In genomic region chr3:46576899-46577298, GRCh38 we compare ENCODE assay signal across 30 cellular contexts. TPM values are rescaled to one million over a fixed set of nuclear protein-coding genes. Genes with fewer than 3 reads are reported as not detected.
A peak's percentile ranks its signal among the peaks of the same experiment; 100 is the strongest.
DNase-seq lines count a peak whose midpoint lies in the region; ATAC-seq and TF ChIP-seq lines count a peak whose summit lies in the region.
"Had no signal": no experiment of that assay in that cellular context is flagged by ENCODE, and none has a peak within 500 bp of the region (broad histone marks: within the 10 kb centered on the region; RNA-seq: fewer than 3 reads in every experiment).

No MANE protein-coding gene starts in this region.

- no peak overlapping the region for H2AFZ ChIP-seq in GM23338

- peaks cover 65% of the 10 kb centered on the region for H3K4me1 Mint-ChIP-seq in GM23338
- peaks cover 42% of the 10 kb centered on the region for H3K4me1 Mint-ChIP-seq in endothelial cell (ENCODE audit: unreplicated experiment)

- H3K36me3 ChIP-seq in GM23338 (ENCODE audit: insufficient read depth): peaks cover 32% of the 10 kb centered on the region
- H3K36me3 ChIP-seq: BLaER1, Peyer's patch, sigmoid colon, stomach, uterus had no signal

- peak; percentile 30 for ATAC-seq in GM23338
- ATAC-seq in GM18868 (IDR thresholded peaks at IDR 0.05; ENCODE audit: unreplicated experiment): no peak
- ATAC-seq: activated CD8-positive, alpha-beta T cell treated with anti-CD3 and anti-CD28 coated beads for 36 hours had no signal

- peaks cover 42% of the 10 kb centered on the region for H3K4me1 ChIP-seq in GM23338 (ENCODE audit: insufficient read depth)
- H3K4me1 ChIP-seq: Peyer's patch, sigmoid colon, uterus had no signal

- H3K27ac Mint-ChIP-seq in GM23338 (peak overlapping the region; percentile 100), endothelial cell (ENCODE audit: unreplicated experiment) (peak overlapping the region; percentile 54)
- H3K27ac Mint-ChIP-seq: activated CD8-positive, alpha-beta T cell treated with anti-CD3 and anti-CD28 coated beads for 36 hours; activated T-cell treated with anti-CD3 and anti-CD28 coated beads, Interleukin-2, amount 50 U/mL, for 24 hours had no signal

- peak overlapping the region; percentile 98 for H3K4me2 ChIP-seq in GM23338
- H3K4me2 ChIP-seq: BLaER1 had no signal

- peaks cover 43% of the 10 kb centered on the region for H3K79me2 ChIP-seq in GM23338 (replicated peaks; ENCODE audit: insufficient read depth)

- H3K27me3 Mint-ChIP-seq in GM23338 (ENCODE audit: insufficient read depth, low read depth, poor library complexity): peaks cover 7% of the 10 kb centered on the region
- peaks cover 1% of the 10 kb centered on the region for H3K27me3 Mint-ChIP-seq in endothelial cell (ENCODE audit: unreplicated experiment)
- H3K27me3 Mint-ChIP-seq: activated T-cell treated with anti-CD3 and anti-CD28 coated beads, Interleukin-2, amount 50 U/mL, for 24 hours had no signal

- H3K9me3 Mint-ChIP-seq in GM23338: peaks cover 10% of the 10 kb centered on the region; the same call in 2 of the 3 replicates
- H3K9me3 Mint-ChIP-seq in endothelial cell (ENCODE audit: unreplicated experiment): no peaks in the 10 kb centered on the region
- H3K9me3 Mint-ChIP-seq: activated CD8-positive, alpha-beta T cell treated with anti-CD3 and anti-CD28 coated beads for 36 hours; activated T-cell treated with anti-CD3 and anti-CD28 coated beads, Interleukin-2, amount 50 U/mL, for 24 hours had no signal

- H3K4me3 Mint-ChIP-seq in GM23338: peak overlapping the region; percentile 92
- H3K4me3 Mint-ChIP-seq in endothelial cell (ENCODE audit: unreplicated experiment): peak overlapping the region; percentile 85
- H3K4me3 Mint-ChIP-seq: activated CD8-positive, alpha-beta T cell treated with anti-CD3 and anti-CD28 coated beads for 36 hours; activated T-cell treated with anti-CD3 and anti-CD28 coated beads, Interleukin-2, amount 50 U/mL, for 24 hours had no signal

- H3K9me2 ChIP-seq in GM23338 (ENCODE audit: insufficient read depth): no peaks in the 10 kb centered on the region

- DNase-seq in GM23338 (ENCODE audit: low spot score) (peak; percentile 97), endothelial cell (ENCODE audit: low spot score) (peak; percentile 59), left kidney (ENCODE audit: low read depth, low spot score) (peak; percentile 71), retinal pigment epithelial cell (ENCODE audit: low read depth) (no peak), Kasumi-1 (lab: John Stamatoyannopoulos, UW) (no peak), DMS 273 (lab: John Stamatoyannopoulos, UW; ENCODE audit: unreplicated experiment) (no peak), D341Med (ENCODE audit: low spot score) (no peak)
- DNase-seq: activated CD4-positive, CD25-positive, alpha-beta regulatory T cell; activated CD8-positive, alpha-beta T cell treated with anti-CD3 and anti-CD28 coated beads for 36 hours; activated naive CD4-positive, alpha-beta T cell treated with Interleukin-2 at 50 U/mL for 16 hours; activated T-cell treated with anti-CD3 and anti-CD28 coated beads, Interleukin-2, amount 50 U/mL, for 24 hours; anterior cingulate cortex; effector memory CD4-positive, alpha-beta T cell; GDM1; left cardiac atrium; NCI-H1092; NCI-H2081; NCI-H446 treated with DMSO at 0.1 percent for 48 hours; nucleus accumbens; Peyer's patch; sigmoid colon; stimulated activated CD4-positive, alpha-beta T cell treated with anti-CD3 and anti-CD28 coated beads, Interleukin-2, amount 100 ng/mL, for 24 hours; stomach; T-helper 9 cell; uterus had no signal

- H3K27ac ChIP-seq in GM23338 (ENCODE audit: low read depth): peak overlapping the region; percentile 99
- H3K27ac ChIP-seq: BLaER1, Peyer's patch, sigmoid colon, stomach, uterus had no signal

- TF ChIP-seq CTCF in GM23338 (conservative IDR thresholded peaks at IDR 0.05; ENCODE audit: low read depth in 2 of 2) (no peak), endothelial cell (IDR thresholded peaks at IDR 0.05; ENCODE audit: unreplicated experiment) (no peak), retinal pigment epithelial cell (conservative IDR thresholded peaks at IDR 0.05; ENCODE audit: low read depth, low read length) (no peak)

- H3K36me3 Mint-ChIP-seq in GM23338 (ENCODE audit: low read depth): peaks cover 42% of the 10 kb centered on the region
- no peaks in the 10 kb centered on the region for H3K36me3 Mint-ChIP-seq in endothelial cell (ENCODE audit: low read depth, unreplicated experiment)

- no peaks in the 10 kb centered on the region for H3K27me3 ChIP-seq in GM23338 (ENCODE audit: insufficient read depth)
- H3K27me3 ChIP-seq: BLaER1, Peyer's patch, uterus had no signal

- peaks cover 45% of the 10 kb centered on the region for H3F3A ChIP-seq in GM23338 (replicated peaks; ENCODE audit: low read depth)

- H3K4me3 ChIP-seq in GM23338 (peak overlapping the region; percentile 89), retinal pigment epithelial cell (ENCODE audit: low read length) (peak overlapping the region; percentile 15)
- H3K4me3 ChIP-seq: BLaER1, Peyer's patch, sigmoid colon, stomach had no signal

- peaks cover 16% of the 10 kb centered on the region; the same call in 1 of the 2 replicates for H4K20me1 ChIP-seq in GM23338 (replicated peaks; ENCODE audit: insufficient read depth)
- H4K20me1 ChIP-seq: BLaER1 had no signal

TF ChIP-seq in GM23338, 12 proteins besides CTCF, POLR2A, EP300 and RAD21:
- TF ChIP-seq ZNF331 (CRISPR knock-in tag; IDR thresholded peaks at IDR 0.05; ENCODE audit: low read depth) (no peak), NANOG (IDR thresholded peaks at IDR 0.05; ENCODE audit: borderline replicate concordance) (no peak), STAT1 (IDR thresholded peaks at IDR 0.05; ENCODE audit: unreplicated experiment) (no peak), POLR2AphosphoS5 (IDR thresholded peaks at IDR 0.05; ENCODE audit: low read depth) (0 out of 2 replicates have a peak, but pooled peaks have one; percentile 20), ZNF462 (CRISPR knock-in tag; IDR thresholded peaks at IDR 0.05) (no peak)

RNA-seq across cellular contexts. Expression of gene LRRC2, which starts 10.8 kb away (rescaled TPM):
- total RNA-seq in GM23338 (2014; rRNA removed; shearing (Covaris generic)): 5.5 and 7.1 TPM in 2 replicates
- polyA plus RNA-seq in GM23338 (2016; fragmentation: Nextera tagmentation; extraction: Ambion mirVana): 4.0 and 6.5 TPM in 2 replicates
- total RNA-seq in endothelial cell (ENCODE audit: unreplicated experiment): 0.23 TPM
- total RNA-seq: activated CD8-positive, alpha-beta T cell treated with anti-CD3 and anti-CD28 coated beads for 36 hours had no signal

RNA-seq across cellular contexts. Expression of gene FAM240A, which starts 35.4 kb away (rescaled TPM):
- total RNA-seq in GM23338 (2014; rRNA removed; shearing (Covaris generic)): not detected in 2 replicates
- 0.18 TPM in 1 of 2 replicates, not detected in the other for polyA plus RNA-seq in GM23338 (2016; fragmentation: Nextera tagmentation; extraction: Ambion mirVana)
- not detected for total RNA-seq in endothelial cell (ENCODE audit: unreplicated experiment)
- total RNA-seq: A673; activated CD8-positive, alpha-beta T cell treated with anti-CD3 and anti-CD28 coated beads for 36 hours; HT-29; left cardiac atrium; LHCN-M2; Peyer's patch; sigmoid colon; stomach; uterus had no signal
- polyA plus RNA-seq: sigmoid colon, stomach had no signal

Comparison
In these comparisons a context has a peak if more than half of its experiments do, and no peak if none do; other contexts are left out.
1. DNase-seq: peak in GM23338 (single experiment), endothelial cell (single experiment) and left kidney (single experiment); none in retinal pigment epithelial cell (single experiment), Kasumi-1 (0 of 2), DMS 273 (single experiment) and D341Med (single experiment).